9 cellular contexts compared by ENCODE assay signal in genomic region chr1:150567341-150567716, GRCh38. TPM values are rescaled to one million over a fixed set of nuclear protein-coding genes. Genes with fewer than 3 reads are reported as not detected.
DNase-seq lines count a peak whose midpoint lies in the region; ATAC-seq, FAIRE-seq and TF ChIP-seq lines count a peak whose summit lies in the region.
"Had no signal": no experiment of that assay in that cellular context is flagged by ENCODE, and none has a peak within 500 bp of the region (broad histone marks: within the 10 kb centered on the region; RNA-seq: fewer than 3 reads in every experiment).

No MANE protein-coding gene starts in this region.

- H3K27ac ChIP-seq in esophagus muscularis mucosa (replicated peaks in 1 of 4) (peak overlapping the region; percentile 93 to 100 (median 98)), pancreas (peak overlapping the region; percentile 80 to 100 (median 98))

- peak; percentile 51 to 59 for DNase-seq in activated CD4-positive, alpha-beta T cell treated with anti-CD3 and anti-CD28 coated beads, Interleukin-2, amount 50 U/mL, for 48 hours
- DNase-seq in esophagus muscularis mucosa (ENCODE audit: extremely low spot score), result no peak
- DNase-seq in pancreas, result no peak
- no peak for DNase-seq in iPS-NIHi7 (ENCODE audit: extremely low spot score)
- DNase-seq in SKM-1 treated with dmso at 0.1 percent for 144 hours (lab: John Stamatoyannopoulos, UW; ENCODE audit: unreplicated experiment), result no peak
- DNase-seq in NCI-H2029 treated with DMSO at 0.1 percent for 48 hours (lab: John Stamatoyannopoulos, UW), result no peak

- H3K4me3 ChIP-seq in esophagus muscularis mucosa (peak overlapping the region; percentile 45 to 53 (median 51)), pancreas (peak overlapping the region in 3 of 4 donors; percentile 11 to 41 (median 34))

- TF ChIP-seq CTCF in esophagus muscularis mucosa (IDR thresholded peaks at IDR 0.05) (no peak), pancreas (IDR thresholded peaks at IDR 0.05) (no peak)

- 9% methylated on average over 3 of the region's 3 CpGs for WGBS in esophagus muscularis mucosa
- WGBS in pancreas, 2 donors, result 3 to 8% methylated on average over 3 of the region's 3 CpGs

- H3K27me3 ChIP-seq in esophagus muscularis mucosa (no peaks in the 10 kb centered on the region), pancreas (no peaks in the 10 kb centered on the region)

- FAIRE-seq in pancreas (lab: Jason Lieb, UNC), result no peak

- H3K36me3 ChIP-seq in esophagus muscularis mucosa, result peaks cover under 1 to 31% (median 18%) of the 10 kb centered on the region in 4 donors
- peaks cover 0 to 6% (median 0%) of the 10 kb centered on the region in 3 donors for H3K36me3 ChIP-seq in pancreas

- intact Hi-C loops in esophagus muscularis mucosa (cut with DNase I) (no loop called here), pancreas (cut with DNase I) (no loop called here)

- no peak for TF ChIP-seq POLR2A in esophagus muscularis mucosa (IDR thresholded peaks at IDR 0.05; ENCODE audit: low read depth)

- ATAC-seq in GM18502 (IDR thresholded peaks at IDR 0.05; ENCODE audit: poor library complexity, unreplicated experiment), result peak; percentile 37
- peak; percentile 28 for ATAC-seq in HG03280 (IDR thresholded peaks at IDR 0.05; ENCODE audit: unreplicated experiment)
- peak in 3 of 4 donors; percentile 0 to 3 (median 1) for ATAC-seq in pancreas

- H3K4me1 ChIP-seq in esophagus muscularis mucosa (peaks cover 96 to 100% (median 100%) of the 10 kb centered on the region in 4 donors), pancreas (peaks cover 78 to 100% (median 89%) of the 10 kb centered on the region in 3 donors)

- no peaks in the 10 kb centered on the region for H3K9me3 ChIP-seq in esophagus muscularis mucosa
- no peaks in the 10 kb centered on the region for H3K9me3 ChIP-seq in pancreas

- TF ChIP-seq EP300 in esophagus muscularis mucosa (IDR thresholded peaks at IDR 0.05), result no peak

RNA-seq across cellular contexts. Expression of gene MCL1, which starts 12.1 kb away (rescaled TPM):
- total RNA-seq in esophagus muscularis mucosa, result 100 to 1,000 TPM; 192 to 460 (median 255) TPM
- 100 to 1,000 TPM in 3 of 6 donors, 10 to 100 TPM in 3; 91.6 to 163 (median 108) TPM for total RNA-seq in pancreas
- polyA plus RNA-seq in pancreas, result 10 to 100 TPM; 69.2 to 95.7 TPM

RNA-seq across cellular contexts. Expression of gene ADAMTSL4, which starts 18.1 kb away (rescaled TPM):
- total RNA-seq in esophagus muscularis mucosa, result 10 to 100 TPM; 33.6 to 86.1 (median 48.2) TPM
- total RNA-seq in pancreas, result 1 to 10 TPM; 1.3 to 6.2 (median 3.0) TPM
- polyA plus RNA-seq in pancreas, result 1 to 10 TPM; 3.5 to 8.0 TPM

RNA-seq across cellular contexts. Expression of gene FALEC, which starts 51.8 kb away (rescaled TPM):
- not detected for total RNA-seq in esophagus muscularis mucosa
- total RNA-seq in pancreas, result not detected
- polyA plus RNA-seq in pancreas, result not detected
- total RNA-seq: NCI-H460 had no signal

RNA-seq across cellular contexts. Expression of gene ECM1, which starts 59.4 kb away (rescaled TPM):
- total RNA-seq in esophagus muscularis mucosa (10 to 100 TPM; 17.4 to 32.9 (median 18.6) TPM), pancreas (1 to 10 TPM in 4 of 6 donors, under 1 TPM in 2; 0.63 to 5.6 (median 1.8) TPM)
- 1 to 10 TPM; 2.6 to 6.1 TPM for polyA plus RNA-seq in pancreas

Comparison
In these comparisons a context has a peak if more than half of its experiments do, and no peak if none do; other contexts are left out.
1. DNase-seq: peak in activated CD4-positive, alpha-beta T cell treated with anti-CD3 and anti-CD28 coated beads, Interleukin-2, amount 50 U/mL, for 48 hours (2 of 2); none in esophagus muscularis mucosa (single experiment), pancreas (0 of 6), iPS-NIHi7 (single experiment), SKM-1 treated with dmso at 0.1 percent for 144 hours (single experiment) and NCI-H2029 treated with DMSO at 0.1 percent for 48 hours (single experiment).
2. RNA of gene ADAMTSL4, which starts 18.1 kb away (total RNA-seq): 33.6 to 86.1 TPM in esophagus muscularis mucosa; 1.3 to 6.2 TPM in pancreas; every median in the first group is over 4 times any median in the second.
3. Peak in every context shown above with its lines, with median percentiles within 50 percentile points of each other: ATAC-seq.